8 cellular contexts compared by ENCODE assay signal in genomic region chr5:132385321-132386105, GRCh38. TPM values are rescaled to one million over a fixed set of nuclear protein-coding genes. Genes with fewer than 3 reads are reported as not detected.
DNase-seq lines count a peak whose midpoint lies in the region; ATAC-seq lines count a peak whose summit lies in the region.

No MANE protein-coding gene starts in this region.

- H3K27me3 ChIP-seq in SJSA1 (replicated peaks): no peaks in the 10 kb centered on the region

- 0 out of 2 replicates have a peak, but pooled peaks cover 3% of the 10 kb centered on the region for H3K9me3 ChIP-seq in SJSA1 (replicated peaks)

- H3K4me3 ChIP-seq in SJSA1: no peak overlapping the region

- peaks cover 49% of the 10 kb centered on the region for H3K4me1 ChIP-seq in SJSA1 (replicated peaks)

- DNase-seq in Daoy (ENCODE audit: low read depth): peak; percentile 75
- peak; percentile 71 to 78 for DNase-seq in SJSA1 (ENCODE audit: low read depth in 1 of 2, low spot score in 2 of 2)
- peak; percentile 57 to 66 for DNase-seq in activated naive CD4-positive, alpha-beta T cell treated with anti-CD3 and anti-CD28 coated beads, Interleukin-2, amount 50 U/mL, for 72 hours (ENCODE audit: low spot score in 2 of 2)
- peak; percentile 38 to 88 (median 72) for DNase-seq in head of caudate nucleus
- peak; percentile 65 for DNase-seq in putamen (ENCODE audit: low spot score)
- DNase-seq in GF-D8 (lab: John Stamatoyannopoulos, UW): no peak

- H3K36me3 ChIP-seq in SJSA1: 0 out of 2 replicates have a peak, but pooled peaks cover 6% of the 10 kb centered on the region

- intact Hi-C loops in head of caudate nucleus (cut with DNase I): loop anchor here (2.0 kb wide), 1 partner anchor 115 kb away; no protein-coding TSS in a partner anchor

- H3K27ac ChIP-seq in SJSA1: no peak overlapping the region

- no peaks in the 10 kb centered on the region for H3K36me3 Mint-ChIP-seq in activated naive CD4-positive, alpha-beta T cell treated with anti-CD3 and anti-CD28 coated beads, Interleukin-2, amount 50 U/mL, for 72 hours

- ATAC-seq in HG03457 (IDR thresholded peaks at IDR 0.05; ENCODE audit: unreplicated experiment) (peak; percentile 49), HG03097 (IDR thresholded peaks at IDR 0.05; ENCODE audit: low FRiP score, unreplicated experiment) (no peak)
- ATAC-seq in activated naive CD4-positive, alpha-beta T cell treated with anti-CD3 and anti-CD28 coated beads, Interleukin-2, amount 50 U/mL, for 72 hours: peak; percentile 58

- no peaks in the 10 kb centered on the region for H3K9me3 Mint-ChIP-seq in activated naive CD4-positive, alpha-beta T cell treated with anti-CD3 and anti-CD28 coated beads, Interleukin-2, amount 50 U/mL, for 72 hours

- peak overlapping the region in 1 of 2 donors; percentile 89 for H3K27ac Mint-ChIP-seq in activated naive CD4-positive, alpha-beta T cell treated with anti-CD3 and anti-CD28 coated beads, Interleukin-2, amount 50 U/mL, for 72 hours

RNA-seq across cellular contexts. Expression of gene SLC22A5, which starts 16.0 kb away (rescaled TPM):
- 6.9 and 7.1 TPM in 2 replicates for total RNA-seq in Daoy (2014; rRNA removed; shearing (Covaris generic))
- 2.4 and 3.5 TPM in 2 replicates for total RNA-seq in SJSA1 (2014; rRNA removed; shearing (Covaris generic))
- total RNA-seq in activated naive CD4-positive, alpha-beta T cell treated with anti-CD3 and anti-CD28 coated beads, Interleukin-2, amount 50 U/mL, for 72 hours: 1 to 10 TPM; 3.1 to 5.5 TPM
